Comparison of ENCODE assay signal across 8 cellular contexts in the genomic region with DNA sequence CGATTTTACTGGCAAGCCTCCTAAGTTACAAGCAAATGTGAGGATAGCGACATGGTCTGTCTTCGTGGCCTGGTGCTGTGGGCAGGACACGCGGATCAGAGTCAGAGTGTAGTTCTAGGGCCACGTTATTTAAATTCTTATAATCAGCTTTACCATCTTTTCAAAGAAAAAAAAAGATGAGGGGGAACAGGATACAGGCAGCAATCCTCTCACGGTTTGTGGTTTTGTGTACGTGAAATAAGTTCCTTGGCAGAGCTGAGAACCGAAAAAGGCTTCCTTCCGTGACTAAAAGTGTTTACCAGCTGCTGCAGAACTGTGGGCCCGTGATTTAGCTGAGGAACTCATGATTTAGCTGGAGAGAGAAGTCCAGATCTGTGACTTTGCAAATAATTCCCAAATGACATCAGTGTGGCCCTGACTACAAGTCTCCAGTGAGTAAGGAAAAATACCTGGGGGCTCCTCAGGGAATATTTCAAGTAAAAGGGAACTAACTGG. TPM values are rescaled to one million over a fixed set of nuclear protein-coding genes. Genes with fewer than 3 reads are reported as not detected.
DNase-seq lines count a peak whose midpoint lies in the region; ATAC-seq and TF ChIP-seq lines count a peak whose summit lies in the region.

No MANE protein-coding gene starts in this region.

- DNase-seq in NAMALWA (ENCODE audit: low spot score): peak; percentile 65
- peak; percentile 41 for DNase-seq in activated naive CD4-positive, alpha-beta T cell treated with anti-CD3 and anti-CD28 coated beads, Interleukin-2, amount 50 U/mL, for 16 hours
- DNase-seq in lung (ENCODE audit: low spot score): no peak
- DNase-seq in upper lobe of right lung: no peak
- DNase-seq in DMS153 treated with DMSO at 0.1 percent for 48 hours (lab: John Stamatoyannopoulos, UW; ENCODE audit: unreplicated experiment): no peak
- DNase-seq in type B pancreatic cell (ENCODE audit: extremely low spot score, unreplicated experiment): no peak

- no peak overlapping the region for H3K4me3 ChIP-seq in lung
- no peak overlapping the region for H3K4me3 ChIP-seq in upper lobe of right lung

- no peak for TF ChIP-seq CTCF in lung (IDR thresholded peaks at IDR 0.05; ENCODE audit: control extremely low read depth, extremely low read depth)
- no peak for TF ChIP-seq CTCF in upper lobe of right lung (IDR thresholded peaks at IDR 0.05)
- TF ChIP-seq CTCF in type B pancreatic cell (conservative IDR thresholded peaks at IDR 0.05): no peak

- H3K27me3 Mint-ChIP-seq in type B pancreatic cell: no peaks in the 10 kb centered on the region

- H3K9me3 Mint-ChIP-seq in type B pancreatic cell: no peaks in the 10 kb centered on the region

- H3K4me1 ChIP-seq in lung (ENCODE audit: control insufficient read depth in 2 of 2, insufficient read depth in 2 of 2, low read length in 2 of 2): peaks cover 7 to 14% of the 10 kb centered on the region in 2 donors
- H3K4me1 ChIP-seq in upper lobe of right lung: peaks cover 42% of the 10 kb centered on the region

- peak overlapping the region; percentile 24 to 85 for H3K27ac ChIP-seq in lung (ENCODE audit: low read depth in 1 of 2, low read length in 1 of 2)
- H3K27ac ChIP-seq in upper lobe of right lung: peak overlapping the region; percentile 60

- WGBS in lung, 2 donors: 20 to 38% methylated on average over 11 of the region's 11 CpGs

- peaks cover 3% of the 10 kb centered on the region for H3K4me1 Mint-ChIP-seq in type B pancreatic cell (ENCODE audit: unreplicated experiment)

- peaks cover 12% of the 10 kb centered on the region for H3K36me3 Mint-ChIP-seq in type B pancreatic cell

- intact Hi-C loops in upper lobe of right lung (cut with DNase I): no loop called here

- H3K4me3 Mint-ChIP-seq in type B pancreatic cell: no peak overlapping the region

- no peak overlapping the region for H3K27ac Mint-ChIP-seq in type B pancreatic cell

- ATAC-seq in GM18508 (IDR thresholded peaks at IDR 0.05; ENCODE audit: insufficient read depth, unreplicated experiment) (peak; percentile 73), HG02571 (IDR thresholded peaks at IDR 0.05; ENCODE audit: unreplicated experiment) (peak; percentile 74), lung (ENCODE audit: insufficient read depth, low FRiP score) (no peak), upper lobe of right lung (peak; percentile 57)

- H3K9me3 ChIP-seq in lung (ENCODE audit: control insufficient read depth in 2 of 2, insufficient read depth in 1 of 2, low read length in 1 of 2) (no peaks in the 10 kb centered on the region), upper lobe of right lung (no peaks in the 10 kb centered on the region)

- no peaks in the 10 kb centered on the region for H3K36me3 ChIP-seq in lung (ENCODE audit: control insufficient read depth in 2 of 2, insufficient read depth in 2 of 2, low read length in 2 of 2)
- H3K36me3 ChIP-seq in upper lobe of right lung: no peaks in the 10 kb centered on the region

- no peaks in the 10 kb centered on the region for H3K27me3 ChIP-seq in lung (ENCODE audit: control insufficient read depth, insufficient read depth)
- H3K27me3 ChIP-seq in upper lobe of right lung: no peaks in the 10 kb centered on the region

RNA-seq across cellular contexts. Expression of gene RCBTB2, which starts 27.2 kb away (rescaled TPM):
- 10 to 100 TPM in 1 of 2 donors, 1 to 10 TPM in 1; 10.0 to 18.4 TPM for total RNA-seq in lung
- polyA plus RNA-seq in lung: 10 to 100 TPM in 1 of 2 donors, 1 to 10 TPM in 1; 8.5 to 14.2 TPM
- total RNA-seq in upper lobe of right lung: 18.4 TPM
- 2.6 and 21.5 TPM in 2 replicates for total RNA-seq in type B pancreatic cell (ENCODE audit: low replicate concordance)

Comparison
In these comparisons a context has a peak if more than half of its experiments do, and no peak if none do; other contexts are left out.
1. DNase-seq: peak in NAMALWA (single experiment) and activated naive CD4-positive, alpha-beta T cell treated with anti-CD3 and anti-CD28 coated beads, Interleukin-2, amount 50 U/mL, for 16 hours (single experiment); none in lung (single experiment), upper lobe of right lung (single experiment), DMS153 treated with DMSO at 0.1 percent for 48 hours (single experiment) and type B pancreatic cell (single experiment).